26 cellular contexts compared by ENCODE assay signal in the genomic region with DNA sequence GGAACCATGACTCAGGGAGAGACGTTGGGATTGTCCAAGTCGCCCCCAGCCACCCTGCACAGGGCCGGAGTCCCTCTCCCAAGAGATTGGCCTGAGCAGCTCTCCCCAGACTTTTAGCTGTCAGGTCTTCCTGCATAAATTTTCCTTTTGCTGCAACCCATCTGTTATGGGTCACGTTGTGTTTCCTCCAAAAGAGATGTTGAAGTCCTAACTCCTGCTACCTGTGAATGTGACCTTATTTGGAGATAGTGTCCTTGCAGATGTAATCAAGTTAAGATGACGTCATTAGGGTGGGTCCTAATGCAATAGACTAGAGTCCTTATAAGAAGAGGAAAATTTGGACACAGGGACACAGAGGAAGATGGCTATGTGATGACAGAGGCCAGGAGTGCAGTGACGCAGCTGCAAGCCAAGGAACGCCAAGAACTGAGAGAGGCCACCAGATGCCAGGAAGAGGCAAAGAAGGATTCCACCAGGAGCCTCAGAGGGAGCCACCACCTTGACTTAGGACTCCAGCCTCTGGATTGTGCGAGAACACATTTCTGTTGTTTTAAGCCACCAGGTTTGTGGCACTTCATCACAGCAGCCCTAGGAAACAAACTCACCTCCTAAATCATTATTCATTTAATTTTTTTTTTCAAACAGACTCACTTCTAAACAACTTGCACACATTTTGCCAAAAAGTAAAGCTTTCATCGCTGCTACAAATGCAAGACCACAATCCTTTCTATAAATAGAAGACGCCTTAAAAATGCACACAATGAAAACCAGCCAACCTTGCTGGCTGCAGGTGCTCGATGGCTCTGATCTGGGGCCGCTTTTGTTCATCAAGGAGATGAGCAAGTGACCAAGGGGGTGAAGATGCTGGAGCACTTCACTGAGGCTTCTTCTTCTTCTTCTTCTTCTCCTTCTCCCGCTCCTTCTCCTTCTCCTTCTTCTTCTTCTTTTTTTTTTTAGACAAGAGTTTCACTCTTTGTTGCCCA. TPM values are rescaled to one million over a fixed set of nuclear protein-coding genes. Genes with fewer than 3 reads are reported as not detected.
DNase-seq lines count a peak whose midpoint lies in the region; FAIRE-seq and TF ChIP-seq lines count a peak whose summit lies in the region.
"Had no signal": no experiment of that assay in that cellular context is flagged by ENCODE, and none has a peak within 500 bp of the region (broad histone marks: within the 10 kb centered on the region; RNA-seq: fewer than 3 reads in every experiment).

No MANE protein-coding gene starts in this region.

- no peak for TF ChIP-seq CTCF in AG10803 (conservative IDR thresholded peaks at IDR 0.05; ENCODE audit: low read length)
- TF ChIP-seq CTCF in DOHH2 (IDR thresholded peaks at IDR 0.05; ENCODE audit: low read depth, low read length, poor library complexity, severe bottlenecking), result no peak
- TF ChIP-seq CTCF in OCI-LY1 (IDR thresholded peaks at IDR 0.05; ENCODE audit: low read length), result no peak
- no peak for TF ChIP-seq CTCF in fibroblast of the aortic adventitia (IDR thresholded peaks at IDR 0.05; ENCODE audit: insufficient read depth, low read length)
- TF ChIP-seq CTCF in kidney (IDR thresholded peaks at IDR 0.05; ENCODE audit: borderline replicate concordance, extremely low read depth, insufficient read depth), result no peak

- intact Hi-C loops in kidney (cut with DNase I), result no loop called here

- no peaks in the 10 kb centered on the region for H3K36me3 ChIP-seq in DOHH2 (ENCODE audit: control insufficient read depth, low read length)
- no peaks in the 10 kb centered on the region for H3K36me3 ChIP-seq in OCI-LY1 (ENCODE audit: insufficient read depth, low read length)
- H3K36me3 ChIP-seq in kidney (ENCODE audit: control insufficient read depth in 1 of 2, insufficient read depth in 2 of 2, low read length in 2 of 2), result no peaks in the 10 kb centered on the region
- H3K36me3 ChIP-seq in neuronal stem cell (replicated peaks in 1 of 2; ENCODE audit: control insufficient read depth in 2 of 2, insufficient read depth in 2 of 2, low read length in 2 of 2), result no peaks in the 10 kb centered on the region
- H3K36me3 ChIP-seq: esophagus squamous epithelium, left lung, tibial artery had no signal

- H3K79me2 ChIP-seq in DOHH2 (ENCODE audit: control insufficient read depth, low read length) (no peaks in the 10 kb centered on the region), OCI-LY1 (ENCODE audit: insufficient read depth, low read length) (no peaks in the 10 kb centered on the region)

- H3K14ac ChIP-seq in neuronal stem cell (ENCODE audit: low read length), result no peak overlapping the region

- H4K91ac ChIP-seq in neuronal stem cell (ENCODE audit: low read depth, low read length, poor library complexity), result no peak overlapping the region

- no peak overlapping the region for H3K9ac ChIP-seq in OCI-LY1 (ENCODE audit: low read length)
- H3K9ac ChIP-seq in kidney (ENCODE audit: low read length in 2 of 2), result no peak overlapping the region
- H3K9ac ChIP-seq in neuronal stem cell (ENCODE audit: low read depth, low read length, poor library complexity), result no peak overlapping the region

- H3K9me2 ChIP-seq in DOHH2 (replicated peaks; ENCODE audit: control insufficient read depth, low read length) (no peaks in the 10 kb centered on the region), OCI-LY1 (ENCODE audit: low read depth, low read length) (no peaks in the 10 kb centered on the region)

- no peak overlapping the region for H2BK5ac ChIP-seq in neuronal stem cell (ENCODE audit: low read length)

- no peak overlapping the region for H2BK120ac ChIP-seq in neuronal stem cell (ENCODE audit: low read depth, low read length)

- no peaks in the 10 kb centered on the region for H3K79me1 ChIP-seq in neuronal stem cell (ENCODE audit: low read depth, low read length)

- no peak overlapping the region for H4K8ac ChIP-seq in neuronal stem cell (ENCODE audit: low read depth, low read length)

- FAIRE-seq in kidney (lab: Jason Lieb, UNC), result no peak
- FAIRE-seq: endometrium, GM12891 had no signal

- H3K4me2 ChIP-seq in DOHH2 (ENCODE audit: low read length) (peak overlapping the region; percentile 49), OCI-LY1 (ENCODE audit: low read length) (peak overlapping the region; percentile 31; the same call in 1 of the 2 replicates), neuronal stem cell (ENCODE audit: insufficient read depth, low read length, poor library complexity, severe bottlenecking) (no peak overlapping the region)

- no CpG with 5 or more reads among the region's 13 CpGs for WGBS in neuronal stem cell (ENCODE audit: extremely low coverage in 2 of 2, insufficient read length in 2 of 2, insufficient replicate concordance in 1 of 2), 2 donors

- no peak overlapping the region for H3K23ac ChIP-seq in neuronal stem cell (ENCODE audit: low read depth, low read length, poor library complexity)

- peak; percentile 33 for DNase-seq in AG10803 (ENCODE audit: low read depth)
- peak; percentile 7 for DNase-seq in fibroblast of the aortic adventitia (ENCODE audit: low read depth)
- no peak for DNase-seq in NCI-H2171 treated with DMSO at 0.1 percent for 48 hours (lab: John Stamatoyannopoulos, UW)
- no peak for DNase-seq in kidney
- no peak for DNase-seq in neuronal stem cell (ENCODE audit: low spot score)
- DNase-seq in SHP77 (lab: John Stamatoyannopoulos, UW), result no peak
- DNase-seq: activated CD4-positive, alpha-beta T cell treated with anti-CD3 and anti-CD28 coated beads for 36 hours; activated gamma-delta T cell; activated naive CD8-positive, alpha-beta T cell treated with anti-CD3 and anti-CD28 coated beads, Interleukin-2, amount 50 U/mL, for 24 hours; dermis blood vessel endothelial cell; EL; esophagus squamous epithelium; GOT3; hypothalamus; Kasumi-1; NCI-H1092; NCI-H187 treated with DMSO at 0.1 percent for 48 hours; NCI-H226; NCI-H69; occipital lobe; tibial artery had no signal

- no peak overlapping the region for H2BK12ac ChIP-seq in neuronal stem cell (ENCODE audit: low read length)

- no peaks in the 10 kb centered on the region for H3K9me3 ChIP-seq in DOHH2 (ENCODE audit: control insufficient read depth, insufficient read depth, low read length)
- H3K9me3 ChIP-seq in OCI-LY1 (ENCODE audit: low read length), result no peaks in the 10 kb centered on the region
- H3K9me3 ChIP-seq in kidney (ENCODE audit: control insufficient read depth in 1 of 2, low read length in 2 of 2), result peaks cover 0 to 2% of the 10 kb centered on the region in 2 donors
- H3K9me3 ChIP-seq in neuronal stem cell (replicated peaks in 1 of 2; ENCODE audit: control insufficient read depth in 2 of 2, insufficient read depth in 1 of 2, low read depth in 1 of 2, low read length in 2 of 2), result peaks cover 0 to 4% of the 10 kb centered on the region in 2 donors
- H3K9me3 ChIP-seq: esophagus squamous epithelium, left lung, tibial artery had no signal

- no peaks in the 10 kb centered on the region for H4K20me1 ChIP-seq in DOHH2 (ENCODE audit: control insufficient read depth, insufficient read depth, low read depth, low read length)
- no peaks in the 10 kb centered on the region for H4K20me1 ChIP-seq in OCI-LY1 (ENCODE audit: insufficient read depth, low read length)

- no peak overlapping the region for H3K18ac ChIP-seq in neuronal stem cell (ENCODE audit: low read length)

- no peak overlapping the region for H3K4ac ChIP-seq in neuronal stem cell (ENCODE audit: low read length)

- H2AFZ ChIP-seq in OCI-LY1 (ENCODE audit: low read length) (no peak overlapping the region), neuronal stem cell (ENCODE audit: low read length) (no peak overlapping the region)

- peaks cover 27% of the 10 kb centered on the region for H3K4me1 ChIP-seq in DOHH2 (ENCODE audit: control insufficient read depth, low read length)
- peaks cover 15% of the 10 kb centered on the region for H3K4me1 ChIP-seq in OCI-LY1 (ENCODE audit: insufficient read depth, low read length, severe bottlenecking)
- peaks cover 0 to 2% of the 10 kb centered on the region in 2 donors for H3K4me1 ChIP-seq in kidney (ENCODE audit: control insufficient read depth in 1 of 2, insufficient read depth in 1 of 2, low read depth in 1 of 2, low read length in 2 of 2)
- H3K4me1 ChIP-seq in neuronal stem cell (ENCODE audit: control insufficient read depth in 2 of 2, insufficient read depth in 1 of 2, low read depth in 1 of 2, low read length in 2 of 2), result peaks cover 5 to 8% of the 10 kb centered on the region in 2 donors

- H3K27ac ChIP-seq in DOHH2 (ENCODE audit: low read depth, low read length), result no peak overlapping the region
- no peak overlapping the region for H3K27ac ChIP-seq in OCI-LY1 (ENCODE audit: low read depth, low read length, poor library complexity, severe bottlenecking)
- H3K27ac ChIP-seq in kidney (ENCODE audit: low read depth in 2 of 2, low read length in 2 of 2), result no peak overlapping the region
- no peak overlapping the region for H3K27ac ChIP-seq in neuronal stem cell (replicated peaks; ENCODE audit: low read length)
- H3K27ac ChIP-seq: esophagus squamous epithelium, left lung, tibial artery had no signal

- H2BK15ac ChIP-seq in neuronal stem cell (ENCODE audit: low read length), result no peak overlapping the region

- H2AK5ac ChIP-seq in neuronal stem cell (ENCODE audit: low read depth, low read length), result no peak overlapping the region

- H3K4me3 ChIP-seq in AG10803 (ENCODE audit: low read length) (no peak overlapping the region), DOHH2 (ENCODE audit: low read length) (no peak overlapping the region; the same call in 1 of the 2 replicates), OCI-LY1 (ENCODE audit: low read depth, low read length, poor library complexity, severe bottlenecking) (no peak overlapping the region), fibroblast of the aortic adventitia (ENCODE audit: low read depth, low read length) (no peak overlapping the region), kidney (ENCODE audit: low read length in 2 of 2) (no peak overlapping the region), neuronal stem cell (ENCODE audit: low read length in 2 of 2) (no peak overlapping the region)
- H3K4me3 ChIP-seq: esophagus squamous epithelium, left lung, tibial artery had no signal

- H3K27me3 ChIP-seq in DOHH2 (ENCODE audit: control insufficient read depth, low read length) (peaks cover 10% of the 10 kb centered on the region), OCI-LY1 (ENCODE audit: insufficient read depth, low read length) (no peaks in the 10 kb centered on the region), neuronal stem cell (ENCODE audit: control insufficient read depth in 3 of 3, insufficient read depth in 3 of 3, low read depth in 1 of 3, low read length in 3 of 3) (peaks cover 0 to 21% (median 0%) of the 10 kb centered on the region in 3 experiments)
- H3K27me3 ChIP-seq: left lung, tibial artery had no signal

- H3F3A ChIP-seq in DOHH2 (ENCODE audit: control insufficient read depth, insufficient read depth), result no peaks in the 10 kb centered on the region
- H3F3A ChIP-seq in OCI-LY1 (ENCODE audit: insufficient read depth, low read length), result no peaks in the 10 kb centered on the region

RNA-seq across cellular contexts. Expression of gene SLC6A6, which starts 13.0 kb away (rescaled TPM):
- total RNA-seq in fibroblast of the aortic adventitia (ENCODE audit: low replicate concordance) (5.9 and 31.4 TPM in 2 replicates), kidney (64.0 TPM)
- 7.1 TPM for polyA plus RNA-seq in kidney (ENCODE audit: insufficient read depth, low read depth, low replicate concordance)
- 27.6 TPM for polyA plus RNA-seq in neuronal stem cell (2013, experiment 1 of 2)
- polyA plus RNA-seq in neuronal stem cell (2013, experiment 2 of 2), result 30.3 TPM

Comparison
In these comparisons a context has a peak if more than half of its experiments do, and no peak if none do; other contexts are left out.
1. DNase-seq: peak in AG10803 (single experiment) and fibroblast of the aortic adventitia (single experiment); none in NCI-H2171 treated with DMSO at 0.1 percent for 48 hours (single experiment), kidney (single experiment), neuronal stem cell (single experiment) and SHP77 (0 of 2).